ENCODE assay signal across 8 cellular contexts in the genomic region with DNA sequence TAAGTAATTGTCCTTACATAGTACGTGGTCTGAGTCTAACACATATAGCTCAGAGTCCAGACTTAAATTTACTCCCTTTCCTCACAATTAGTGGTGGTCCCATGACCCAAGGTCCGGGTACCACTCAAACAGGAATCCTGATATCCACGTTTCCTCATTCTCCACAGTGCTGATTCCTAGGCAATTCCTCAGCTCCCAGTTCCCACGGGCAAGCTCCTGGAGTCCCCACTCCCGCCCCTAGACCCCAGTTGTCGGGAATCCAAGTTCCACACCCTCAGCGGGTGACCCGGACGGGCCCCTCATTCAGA. TPM values are rescaled to one million over a fixed set of nuclear protein-coding genes. Genes with fewer than 3 reads are reported as not detected.
A peak's percentile ranks its signal among the peaks of the same experiment; 100 is the strongest.
DNase-seq lines count a peak whose midpoint lies in the region; ATAC-seq, FAIRE-seq and TF ChIP-seq lines count a peak whose summit lies in the region.

No MANE protein-coding gene starts in this region.

- H3K36me3 ChIP-seq in kidney (ENCODE audit: control insufficient read depth in 1 of 2, insufficient read depth in 2 of 2, low read length in 2 of 2), result peaks cover 11 to 20% of the 10 kb centered on the region in 2 donors

- peak overlapping the region; percentile 79 to 97 for H3K9ac ChIP-seq in kidney (ENCODE audit: low read length in 2 of 2)

- peaks cover 42% of the 10 kb centered on the region for H3K36me3 Mint-ChIP-seq in T-helper 2 cell treated with Interferon-gamma antibody and Interleukin-4, amounts not matched to agents 5 μg/mL and 100 μg/mL, for 36 hours (ENCODE audit: low read depth)
- H3K36me3 Mint-ChIP-seq in activated naive CD8-positive, alpha-beta T cell treated with anti-CD3 and anti-CD28 coated beads, Interleukin-2, amount 10 ng/mL, durations not matched to agents 7 days and 5 days, result peaks cover 23% of the 10 kb centered on the region

- H3K4me3 ChIP-seq in kidney (ENCODE audit: low read length in 2 of 2), result peak overlapping the region; percentile 77 to 98

- peak overlapping the region; percentile 85 for H3K4me3 Mint-ChIP-seq in T-helper 2 cell treated with Interferon-gamma antibody and Interleukin-4, amounts not matched to agents 5 μg/mL and 100 μg/mL, for 36 hours
- peak overlapping the region; percentile 94 for H3K4me3 Mint-ChIP-seq in activated naive CD8-positive, alpha-beta T cell treated with anti-CD3 and anti-CD28 coated beads, Interleukin-2, amount 10 ng/mL, durations not matched to agents 7 days and 5 days

- H3K4me1 ChIP-seq in kidney (ENCODE audit: control insufficient read depth in 1 of 2, insufficient read depth in 1 of 2, low read depth in 1 of 2, low read length in 2 of 2), result peaks cover 20 to 26% of the 10 kb centered on the region in 2 donors

- H3K27me3 Mint-ChIP-seq in T-helper 2 cell treated with Interferon-gamma antibody and Interleukin-4, amounts not matched to agents 5 μg/mL and 100 μg/mL, for 36 hours (ENCODE audit: low read depth), result no peaks in the 10 kb centered on the region
- H3K27me3 Mint-ChIP-seq in activated naive CD8-positive, alpha-beta T cell treated with anti-CD3 and anti-CD28 coated beads, Interleukin-2, amount 10 ng/mL, durations not matched to agents 7 days and 5 days, result no peaks in the 10 kb centered on the region

- no peak for ATAC-seq in activated naive CD8-positive, alpha-beta T cell treated with anti-CD3 and anti-CD28 coated beads, Interleukin-2, amount 10 ng/mL, durations not matched to agents 7 days and 5 days (ENCODE audit: low read depth)
- ATAC-seq in HG03159 (IDR thresholded peaks at IDR 0.05; ENCODE audit: unreplicated experiment), result no peak

- H3K27ac ChIP-seq in kidney (ENCODE audit: low read depth in 2 of 2, low read length in 2 of 2), result peak overlapping the region in 1 of 2 donors; percentile 90
- peak overlapping the region; percentile 79 for H3K27ac ChIP-seq in temporal lobe (ENCODE audit: low read depth, low read length)

- POLR2A ChIA-PET in activated naive CD8-positive, alpha-beta T cell treated with anti-CD3 and anti-CD28 coated beads, Interleukin-2, amount 10 ng/mL, durations not matched to agents 7 days and 5 days (lab: Charles Lee), result interaction anchor here (0.6 to 8.9 kb wide), 17 partner anchors 10 to 419 kb away, joined by 3 to 162 read pairs (median 4); a partner anchor contains a TSS

- peaks cover 32% of the 10 kb centered on the region for H3K4me1 Mint-ChIP-seq in T-helper 2 cell treated with Interferon-gamma antibody and Interleukin-4, amounts not matched to agents 5 μg/mL and 100 μg/mL, for 36 hours (ENCODE audit: low read depth)
- H3K4me1 Mint-ChIP-seq in activated naive CD8-positive, alpha-beta T cell treated with anti-CD3 and anti-CD28 coated beads, Interleukin-2, amount 10 ng/mL, durations not matched to agents 7 days and 5 days, result peaks cover 29% of the 10 kb centered on the region

- H3K27ac Mint-ChIP-seq in T-helper 2 cell treated with Interferon-gamma antibody and Interleukin-4, amounts not matched to agents 5 μg/mL and 100 μg/mL, for 36 hours, result peak overlapping the region; percentile 87
- H3K27ac Mint-ChIP-seq in activated naive CD8-positive, alpha-beta T cell treated with anti-CD3 and anti-CD28 coated beads, Interleukin-2, amount 10 ng/mL, durations not matched to agents 7 days and 5 days, result peak overlapping the region; percentile 96

- H3K9me3 ChIP-seq in kidney (ENCODE audit: control insufficient read depth in 1 of 2, low read length in 2 of 2), result no peaks in the 10 kb centered on the region

- intact Hi-C loops in kidney (cut with DNase I), result no loop called here

- no peaks in the 10 kb centered on the region for H3K9me3 Mint-ChIP-seq in T-helper 2 cell treated with Interferon-gamma antibody and Interleukin-4, amounts not matched to agents 5 μg/mL and 100 μg/mL, for 36 hours
- H3K9me3 Mint-ChIP-seq in activated naive CD8-positive, alpha-beta T cell treated with anti-CD3 and anti-CD28 coated beads, Interleukin-2, amount 10 ng/mL, durations not matched to agents 7 days and 5 days, result no peaks in the 10 kb centered on the region

- FAIRE-seq in kidney (lab: Jason Lieb, UNC), result no peak

- no peak for DNase-seq in T-helper 2 cell treated with Interferon-gamma antibody and Interleukin-4, amounts not matched to agents 5 μg/mL and 100 μg/mL, for 36 hours (ENCODE audit: low spot score)
- DNase-seq in T-helper 2 cell (no peak), kidney (no peak), D341Med (ENCODE audit: low spot score) (no peak), kidney tubule cell (ENCODE audit: low spot score) (no peak)
- DNase-seq in activated naive CD8-positive, alpha-beta T cell treated with anti-CD3 and anti-CD28 coated beads, Interleukin-2, amount 10 ng/mL, durations not matched to agents 7 days and 5 days, result no peak

- TF ChIP-seq CTCF in kidney (IDR thresholded peaks at IDR 0.05; ENCODE audit: borderline replicate concordance, extremely low read depth, insufficient read depth), result no peak

RNA-seq across cellular contexts. Expression of a gene that starts 0.6 kb away (rescaled TPM):
- 100 to 1,000 TPM; 213 to 214 TPM for total RNA-seq in activated naive CD8-positive, alpha-beta T cell treated with anti-CD3 and anti-CD28 coated beads, Interleukin-2, amount 10 ng/mL, durations not matched to agents 7 days and 5 days
- total RNA-seq in kidney (135 TPM), temporal lobe (140 TPM)
- polyA plus RNA-seq in kidney (ENCODE audit: insufficient read depth, low read depth, low replicate concordance), result 321 TPM

RNA-seq across cellular contexts. Expression of a gene that starts 3.4 kb away (rescaled TPM):
- total RNA-seq in activated naive CD8-positive, alpha-beta T cell treated with anti-CD3 and anti-CD28 coated beads, Interleukin-2, amount 10 ng/mL, durations not matched to agents 7 days and 5 days, result 10 to 100 TPM; 46.4 to 47.2 TPM
- total RNA-seq in kidney (71.3 TPM), temporal lobe (33.2 TPM)
- 132 TPM for polyA plus RNA-seq in kidney (ENCODE audit: insufficient read depth, low read depth, low replicate concordance)

RNA-seq across cellular contexts. Expression of a gene that starts 10.1 kb away (rescaled TPM):
- 10 to 100 TPM; 80.8 to 81.9 TPM for total RNA-seq in activated naive CD8-positive, alpha-beta T cell treated with anti-CD3 and anti-CD28 coated beads, Interleukin-2, amount 10 ng/mL, durations not matched to agents 7 days and 5 days
- total RNA-seq in kidney, result 62.7 TPM
- 20.5 TPM for polyA plus RNA-seq in kidney (ENCODE audit: insufficient read depth, low read depth, low replicate concordance)
- 72.0 TPM for total RNA-seq in temporal lobe

RNA-seq across cellular contexts. Expression of a gene that starts 17.7 kb away (rescaled TPM):
- not detected for total RNA-seq in activated naive CD8-positive, alpha-beta T cell treated with anti-CD3 and anti-CD28 coated beads, Interleukin-2, amount 10 ng/mL, durations not matched to agents 7 days and 5 days
- total RNA-seq in kidney (not detected), temporal lobe (under 0.01 TPM)
- polyA plus RNA-seq in kidney (ENCODE audit: insufficient read depth, low read depth, low replicate concordance), result not detected

RNA-seq across cellular contexts. Expression of a gene that starts 37.4 kb away (rescaled TPM):
- total RNA-seq in activated naive CD8-positive, alpha-beta T cell treated with anti-CD3 and anti-CD28 coated beads, Interleukin-2, amount 10 ng/mL, durations not matched to agents 7 days and 5 days, result 1 to 10 TPM; 4.9 to 5.3 TPM
- 11.4 TPM for total RNA-seq in kidney
- 14.9 TPM for polyA plus RNA-seq in kidney (ENCODE audit: insufficient read depth, low read depth, low replicate concordance)
- total RNA-seq in temporal lobe, result 7.4 TPM
